ENCODE assay signal across 8 cellular contexts in genomic region chr1:84758968-84759491, GRCh38.
DNase-seq lines count a peak whose midpoint lies in the region; ATAC-seq and TF ChIP-seq lines count a peak whose summit lies in the region.

No MANE protein-coding gene starts in this region.

- WGBS in lung, 2 donors = 15 to 39% methylated on average over 15 of the region's 15 CpGs
- 24 to 49% (median 41%) methylated on average over 15 of the region's 15 CpGs for WGBS in stomach, 5 donors
- 17 to 35% (median 24%) methylated on average over 15 of the region's 15 CpGs for WGBS in spleen, 5 donors

- H3K79me2 ChIP-seq in GM23338 (replicated peaks; ENCODE audit: insufficient read depth) = no peaks in the 10 kb centered on the region

- DNase-seq in A673 (ENCODE audit: low spot score) (peak; percentile 11), GM23338 (ENCODE audit: low spot score) (no peak), amygdala (lab: John Stamatoyannopoulos, UW) (peak in 46 of 56 donors; percentile 17 to 86 (median 54)), lung (ENCODE audit: low spot score) (no peak), stomach (no peak), endothelial cell (ENCODE audit: low spot score) (no peak), spleen (no peak)

- ATAC-seq in GM23338 (no peak), lung (ENCODE audit: insufficient read depth, low FRiP score) (peak; percentile 19), HG03469 (IDR thresholded peaks at IDR 0.05; ENCODE audit: unreplicated experiment) (no peak)

- H3K4me2 ChIP-seq in GM23338 = no peak overlapping the region

- H3K4me3 ChIP-seq in A673 (ENCODE audit: low read depth, low read length, poor library complexity, severe bottlenecking) = no peak overlapping the region
- no peak overlapping the region for H3K4me3 ChIP-seq in GM23338
- no peak overlapping the region for H3K4me3 ChIP-seq in lung
- peak overlapping the region in 1 of 4 donors; percentile 26 for H3K4me3 ChIP-seq in stomach
- peak overlapping the region in 1 of 8 donors; percentile 31 for H3K4me3 ChIP-seq in spleen

- H3K9me3 ChIP-seq in A673 (ENCODE audit: low read depth, low read length, poor library complexity, severe bottlenecking) (no peaks in the 10 kb centered on the region), lung (ENCODE audit: control insufficient read depth in 2 of 2, insufficient read depth in 1 of 2, low read length in 1 of 2) (no peaks in the 10 kb centered on the region), stomach (no peaks in the 10 kb centered on the region), spleen (no peaks in the 10 kb centered on the region)

- H3K36me3 Mint-ChIP-seq in GM23338 (ENCODE audit: low read depth) (no peaks in the 10 kb centered on the region), endothelial cell (ENCODE audit: low read depth, unreplicated experiment) (no peaks in the 10 kb centered on the region)

- H3K9me3 Mint-ChIP-seq in GM23338 = no peaks in the 10 kb centered on the region
- no peaks in the 10 kb centered on the region for H3K9me3 Mint-ChIP-seq in endothelial cell (ENCODE audit: unreplicated experiment)

- no peak overlapping the region for H3K27ac Mint-ChIP-seq in GM23338
- H3K27ac Mint-ChIP-seq in endothelial cell (ENCODE audit: unreplicated experiment) = no peak overlapping the region

- H3K36me3 ChIP-seq in A673 (ENCODE audit: insufficient read depth, low read length, poor library complexity, severe bottlenecking) (no peaks in the 10 kb centered on the region), GM23338 (ENCODE audit: insufficient read depth) (no peaks in the 10 kb centered on the region), lung (ENCODE audit: control insufficient read depth in 2 of 2, insufficient read depth in 2 of 2, low read length in 2 of 2) (no peaks in the 10 kb centered on the region), stomach (no peaks in the 10 kb centered on the region), spleen (no peaks in the 10 kb centered on the region)

- CTCF ChIA-PET in A673 (lab: Charles Lee) = interaction anchor here (0.7 kb wide), 1 partner anchor 13 kb away, joined by 3 read pairs; no protein-coding TSS in a partner anchor

- H3K4me3 Mint-ChIP-seq in GM23338 (no peak overlapping the region), endothelial cell (ENCODE audit: unreplicated experiment) (no peak overlapping the region)

- no peak overlapping the region for H3K27ac ChIP-seq in A673 (ENCODE audit: low read depth, low read length, poor library complexity, severe bottlenecking)
- H3K27ac ChIP-seq in GM23338 (ENCODE audit: low read depth) = no peak overlapping the region
- H3K27ac ChIP-seq in lung (ENCODE audit: low read depth in 1 of 2, low read length in 1 of 2) = no peak overlapping the region
- no peak overlapping the region for H3K27ac ChIP-seq in stomach
- H3K27ac ChIP-seq in spleen = no peak overlapping the region

- peaks cover 4% of the 10 kb centered on the region for H3K27me3 Mint-ChIP-seq in GM23338 (ENCODE audit: insufficient read depth, low read depth, poor library complexity)
- peaks cover 3% of the 10 kb centered on the region for H3K27me3 Mint-ChIP-seq in endothelial cell (ENCODE audit: unreplicated experiment)

- peaks cover 5% of the 10 kb centered on the region; the same call in 1 of the 2 replicates for H3F3A ChIP-seq in GM23338 (replicated peaks; ENCODE audit: low read depth)

- no TSS peak for BruUV-seq in A673 (replicated peaks; lab: Mats Ljungman, UMichigan)

- POLR2A ChIA-PET in A673 (lab: Charles Lee; ENCODE audit: low non-redundant PET) = no interaction called here

- no peak for TF ChIP-seq EP300 in stomach (IDR thresholded peaks at IDR 0.05)

- no peaks in the 10 kb centered on the region for H3K4me1 ChIP-seq in A673 (ENCODE audit: insufficient read depth, low read length, poor library complexity, severe bottlenecking)
- peaks cover 33% of the 10 kb centered on the region for H3K4me1 ChIP-seq in GM23338 (ENCODE audit: insufficient read depth)
- no peaks in the 10 kb centered on the region for H3K4me1 ChIP-seq in lung (ENCODE audit: control insufficient read depth in 2 of 2, insufficient read depth in 2 of 2, low read length in 2 of 2)
- peaks cover 0 to 13% (median 7%) of the 10 kb centered on the region in 4 donors for H3K4me1 ChIP-seq in stomach
- peaks cover 0 to 10% (median 2%) of the 10 kb centered on the region in 6 donors for H3K4me1 ChIP-seq in spleen

- H2AFZ ChIP-seq in GM23338 = peak overlapping the region; percentile 58

- TF ChIP-seq POLR2A in stomach (IDR thresholded peaks at IDR 0.05) = no peak
- TF ChIP-seq POLR2A in spleen (IDR thresholded peaks at IDR 0.05) = no peak

- intact Hi-C loops in A673 (cut with micrococcal nuclease; ENCODE audit: unreplicated experiment) (loop anchor here (10.0 kb wide), 2 partner anchors 824 to 854 kb away; no protein-coding TSS in a partner anchor), stomach (cut with DNase I; ENCODE audit: low total_unique reads) (no loop called here), spleen (cut with DNase I; ENCODE audit: low total_unique reads) (loop anchor here (10.0 kb wide), 1 partner anchor 324 kb away; no protein-coding TSS in a partner anchor)

- no peaks in the 10 kb centered on the region for H4K20me1 ChIP-seq in GM23338 (replicated peaks; ENCODE audit: insufficient read depth)

- TF ChIP-seq CTCF in A673 (conservative IDR thresholded peaks at IDR 0.05; ENCODE audit: low read depth, low read length) (no peak), GM23338 (conservative IDR thresholded peaks at IDR 0.05; ENCODE audit: low read depth in 2 of 2) (no peak), lung (IDR thresholded peaks at IDR 0.05; ENCODE audit: control extremely low read depth, extremely low read depth) (no peak), stomach (IDR thresholded peaks at IDR 0.05) (no peak), endothelial cell (IDR thresholded peaks at IDR 0.05; ENCODE audit: unreplicated experiment) (no peak), spleen (IDR thresholded peaks at IDR 0.05 in 8 of 11, conservative IDR thresholded peaks at IDR 0.05 in 3 of 11) (no peak)

- H3K27me3 ChIP-seq in A673 (replicated peaks; ENCODE audit: insufficient read depth, low read depth, low read length, poor library complexity) = no peaks in the 10 kb centered on the region
- no peaks in the 10 kb centered on the region for H3K27me3 ChIP-seq in GM23338 (ENCODE audit: insufficient read depth)
- H3K27me3 ChIP-seq in lung (ENCODE audit: control insufficient read depth, insufficient read depth) = no peaks in the 10 kb centered on the region
- H3K27me3 ChIP-seq in stomach = no peaks in the 10 kb centered on the region
- peaks cover 0 to 11% (median 0%) of the 10 kb centered on the region in 7 donors for H3K27me3 ChIP-seq in spleen (replicated peaks in 1 of 7)

- no peaks in the 10 kb centered on the region for H3K9me2 ChIP-seq in GM23338 (ENCODE audit: insufficient read depth)

- peaks cover 37% of the 10 kb centered on the region for H3K4me1 Mint-ChIP-seq in GM23338
- H3K4me1 Mint-ChIP-seq in endothelial cell (ENCODE audit: unreplicated experiment) = no peaks in the 10 kb centered on the region

Comparison
In these comparisons a context has a peak if more than half of its experiments do, and no peak if none do; other contexts are left out.
1. DNase-seq: peak in A673 (single experiment) and amygdala (46 of 56); none in GM23338 (single experiment), lung (single experiment), stomach (single experiment), endothelial cell (single experiment) and spleen (single experiment).